25 cellular contexts compared by ENCODE assay signal in the genomic region with DNA sequence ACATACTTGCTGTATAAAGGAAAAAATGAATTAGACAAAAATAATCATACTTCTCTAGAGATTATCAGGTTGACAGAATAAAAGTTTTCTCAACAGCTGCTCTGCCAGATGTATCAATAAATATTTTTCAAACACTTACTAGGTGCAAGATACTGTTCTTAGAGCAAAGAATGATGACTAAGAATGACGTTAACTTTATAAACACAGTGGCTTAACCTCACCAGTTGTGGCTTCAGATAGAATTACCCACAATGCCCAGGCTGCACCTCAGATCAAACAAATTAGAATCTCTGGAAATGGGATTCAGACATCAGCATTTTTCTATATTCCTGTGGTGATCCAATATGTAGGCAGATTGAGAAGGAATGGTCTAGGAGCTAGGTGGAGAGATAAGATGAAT.
DNase-seq lines count a peak whose midpoint lies in the region; ATAC-seq, FAIRE-seq and TF ChIP-seq lines count a peak whose summit lies in the region.
"Had no signal": no experiment of that assay in that cellular context is flagged by ENCODE, and none has a peak within 500 bp of the region (broad histone marks: within the 10 kb centered on the region; RNA-seq: fewer than 3 reads in every experiment).

No MANE protein-coding gene starts in this region.

- H3K36me3 ChIP-seq in PC-3 (ENCODE audit: low read depth, low read length) (no peaks in the 10 kb centered on the region), mammary epithelial cell (ENCODE audit: insufficient read depth, low read length) (no peaks in the 10 kb centered on the region), upper lobe of left lung (no peaks in the 10 kb centered on the region)
- H3K36me3 ChIP-seq: HAP-1, Peyer's patch, upper lobe of right lung, WERI-Rb-1 had no signal

- intact Hi-C loops in PC-3 (cut with micrococcal nuclease), result no loop called here
- intact Hi-C loops in mammary epithelial cell (cut with micrococcal nuclease), result loop anchor here (1.0 kb wide), 1 partner anchor 18 kb away; no protein-coding TSS in a partner anchor

- H2AFZ ChIP-seq in PC-3 (ENCODE audit: low read length) (no peak overlapping the region), mammary epithelial cell (ENCODE audit: low read depth, low read length) (no peak overlapping the region)

- H3K4me2 ChIP-seq in PC-3 (ENCODE audit: low read length) (peak overlapping the region; percentile 40), mammary epithelial cell (ENCODE audit: insufficient read depth, low read depth, low read length) (no peak overlapping the region)

- no peaks in the 10 kb centered on the region for H3F3A ChIP-seq in PC-3 (ENCODE audit: low read length, unreplicated experiment)

- H3K4me1 ChIP-seq in PC-3 (ENCODE audit: insufficient read depth, low read length) (peaks cover 16% of the 10 kb centered on the region), mammary epithelial cell (ENCODE audit: insufficient read depth, low read length) (peaks cover 40% of the 10 kb centered on the region), upper lobe of left lung (no peaks in the 10 kb centered on the region)
- H3K4me1 ChIP-seq: HAP-1, Peyer's patch, upper lobe of right lung had no signal

- in situ Hi-C loops in mammary epithelial cell (cut with MboI; ENCODE audit: low sequenced_read_pairs in 2 of 2), result no loop called here

- CTCF ChIA-PET in PC-3 (lab: Charles Lee), result no interaction called here
- CTCF ChIA-PET in mammary epithelial cell (lab: Charles Lee; ENCODE audit: low non-redundant PET), result no interaction called here

- TF ChIP-seq POLR2A in H54 (IDR thresholded peaks at IDR 0.05; ENCODE audit: low read depth, low read length), result no peak
- TF ChIP-seq POLR2A in upper lobe of left lung (IDR thresholded peaks at IDR 0.05), result no peak

- TF ChIP-seq CTCF in PC-3 (conservative IDR thresholded peaks at IDR 0.05; ENCODE audit: low read depth, low read length) (no peak), mammary epithelial cell (conservative IDR thresholded peaks at IDR 0.05 in 1 of 2, IDR thresholded peaks at IDR 0.05 in 1 of 2; ENCODE audit: extremely low read depth in 1 of 2, insufficient read depth in 1 of 2, low read depth in 1 of 2, low read length in 2 of 2) (no peak), upper lobe of left lung (IDR thresholded peaks at IDR 0.05) (no peak)

- H3K9me3 ChIP-seq in PC-3 (ENCODE audit: low read length) (no peaks in the 10 kb centered on the region), mammary epithelial cell (replicated peaks; ENCODE audit: insufficient read depth, low read length) (no peaks in the 10 kb centered on the region), upper lobe of left lung (no peaks in the 10 kb centered on the region)
- H3K9me3 ChIP-seq: HAP-1, Peyer's patch, upper lobe of right lung had no signal

- ATAC-seq in PC-3 (peak; percentile 99), upper lobe of left lung (ENCODE audit: low FRiP score in 2 of 2) (no peak), HG03469 (IDR thresholded peaks at IDR 0.05; ENCODE audit: unreplicated experiment) (no peak)
- ATAC-seq: upper lobe of right lung had no signal

- DNase-seq in H54 (ENCODE audit: insufficient read length, low spot score), result peak; percentile 12
- DNase-seq in PC-3, result peak; percentile 81
- DNase-seq in mammary epithelial cell, result peak; percentile 84
- peak; percentile 55 for DNase-seq in myocyte (ENCODE audit: low read depth)
- DNase-seq in upper lobe of left lung, result no peak
- DNase-seq in activated CD4-positive, CD25-positive, alpha-beta regulatory T cell (lab: John Stamatoyannopoulos, UW), result no peak
- DNase-seq in NCI-H345 treated with DMSO at 0.1 percent for 48 hours (lab: John Stamatoyannopoulos, UW; ENCODE audit: unreplicated experiment), result no peak
- DNase-seq: activated CD4-positive, alpha-beta T cell treated with anti-CD3 and anti-CD28 coated beads, Interleukin-2, amount 50 U/mL, for 4 hours; activated CD8-positive, alpha-beta memory T cell treated with anti-CD3 and anti-CD28 coated beads, Interleukin-2, amount 50 U/mL, for 48 hours; activated naive CD8-positive, alpha-beta T cell treated with anti-CD3 and anti-CD28 coated beads, Interleukin-2, amount 10 ng/mL, durations not matched to agents 7 days and 5 days; cortex of kidney; NCI-H1092 treated with DMSO at 0.1 percent for 48 hours; NCI-H2029 treated with DMSO at 0.1 percent for 48 hours; NCI-H345; NK-92 treated with Interleukin-12 subunit alpha and Interleukin-12 subunit beta, amount 100 ng/mL, for 24 hours; Peyer's patch; T-helper 2 cell; upper lobe of right lung; WERI-Rb-1 had no signal

- no peaks in the 10 kb centered on the region for H3K9me2 ChIP-seq in PC-3 (replicated peaks; ENCODE audit: low read length)

- BruUV-seq in PC-3 (replicated peaks; lab: Mats Ljungman, UMichigan) (no TSS peak), mammary epithelial cell (replicated peaks; lab: Mats Ljungman, UMichigan) (no TSS peak)

- no peak for TF ChIP-seq EP300 in upper lobe of left lung (IDR thresholded peaks at IDR 0.05)

- 0% methylated on average over 1 of the region's 1 CpG for WGBS in mammary epithelial cell (ENCODE audit: low coverage, missing lambda C conversion rate)
- WGBS in upper lobe of left lung, 2 donors, result 63 to 66% methylated on average over 1 of the region's 1 CpG

- H3K9ac ChIP-seq in PC-3 (ENCODE audit: low read length) (no peak overlapping the region), mammary epithelial cell (ENCODE audit: insufficient read depth, low read length) (no peak overlapping the region)

- POLR2A ChIA-PET in PC-3 (lab: Charles Lee; ENCODE audit: unreplicated experiment), result no interaction called here

- peak; percentile 88 for FAIRE-seq in H54 (lab: Jason Lieb, UNC)
- FAIRE-seq: endometrium, G401.6 had no signal

- H4K20me1 ChIP-seq in PC-3 (ENCODE audit: low read length), result no peaks in the 10 kb centered on the region
- H4K20me1 ChIP-seq in mammary epithelial cell (ENCODE audit: insufficient read depth, low read length), result no peaks in the 10 kb centered on the region

- dilution Hi-C loops in mammary epithelial cell (cut with HindIII; ENCODE audit: low sequenced_read_pairs), result no loop called here

- H3K27ac ChIP-seq in PC-3 (ENCODE audit: low read length) (no peak overlapping the region), mammary epithelial cell (ENCODE audit: insufficient read depth, low read depth, low read length) (peak overlapping the region; percentile 57), upper lobe of left lung (no peak overlapping the region)
- H3K27ac ChIP-seq: C4-2B, Peyer's patch, SK-N-MC, upper lobe of right lung, WERI-Rb-1 had no signal

- no peaks in the 10 kb centered on the region for H3K79me2 ChIP-seq in PC-3 (ENCODE audit: low read length)
- no peaks in the 10 kb centered on the region for H3K79me2 ChIP-seq in mammary epithelial cell (ENCODE audit: insufficient read depth, low read length)

- H3K4me3 ChIP-seq in PC-3 (ENCODE audit: low read length) (no peak overlapping the region), mammary epithelial cell (replicated peaks in 1 of 3; ENCODE audit: insufficient read depth in 1 of 3, low read depth in 2 of 3, low read length in 3 of 3) (no peak overlapping the region), upper lobe of left lung (no peak overlapping the region)
- H3K4me3 ChIP-seq: HAP-1, Peyer's patch, SK-N-MC, upper lobe of right lung had no signal

- H3K27me3 ChIP-seq in PC-3 (ENCODE audit: low read length), result no peaks in the 10 kb centered on the region
- H3K27me3 ChIP-seq in mammary epithelial cell (ENCODE audit: insufficient read depth, low read length), result no peaks in the 10 kb centered on the region
- H3K27me3 ChIP-seq in upper lobe of left lung, result no peaks in the 10 kb centered on the region
- H3K27me3 ChIP-seq: Peyer's patch, upper lobe of right lung had no signal

Comparison
In these comparisons a context has a peak if more than half of its experiments do, and no peak if none do; other contexts are left out.
1. DNase-seq: peak in H54 (single experiment), PC-3 (single experiment), mammary epithelial cell (single experiment) and myocyte (single experiment); none in upper lobe of left lung (0 of 2), activated CD4-positive, CD25-positive, alpha-beta regulatory T cell (0 of 4) and NCI-H345 treated with DMSO at 0.1 percent for 48 hours (single experiment).